In genomic region chr7:19713676-19714075, GRCh38 we compare ENCODE assay signal across 8 cellular contexts. TPM values are rescaled to one million over a fixed set of nuclear protein-coding genes. Genes with fewer than 3 reads are reported as not detected.
DNase-seq lines count a peak whose midpoint lies in the region; ATAC-seq and TF ChIP-seq lines count a peak whose summit lies in the region.

No MANE protein-coding gene starts in this region.

- H3K36me3 ChIP-seq in right atrium auricular region (no peaks in the 10 kb centered on the region), smooth muscle cell (ENCODE audit: low read depth) (no peaks in the 10 kb centered on the region)

- no peak overlapping the region for H3K4me2 ChIP-seq in smooth muscle cell

- H3K4me1 ChIP-seq in right atrium auricular region, result peaks cover 0 to 9% of the 10 kb centered on the region in 2 donors
- H3K4me1 ChIP-seq in smooth muscle cell (ENCODE audit: low read depth), result no peaks in the 10 kb centered on the region

- TF ChIP-seq CTCF in right atrium auricular region (IDR thresholded peaks at IDR 0.05) (peak; percentile 19 to 68), fibroblast of villous mesenchyme (IDR thresholded peaks at IDR 0.05; ENCODE audit: insufficient read depth, low read depth, low read length) (peak; percentile 57), smooth muscle cell (IDR thresholded peaks at IDR 0.05; ENCODE audit: borderline replicate concordance, insufficient read depth, poor library complexity, severe bottlenecking) (peak; percentile 62), omental fat pad (IDR thresholded peaks at IDR 0.05) (no peak)

- no peaks in the 10 kb centered on the region for H3F3A ChIP-seq in smooth muscle cell (ENCODE audit: low read depth)

- H3K27me3 ChIP-seq in right atrium auricular region (no peaks in the 10 kb centered on the region), smooth muscle cell (ENCODE audit: low read depth) (no peaks in the 10 kb centered on the region)

- H3K9me3 ChIP-seq in right atrium auricular region (no peaks in the 10 kb centered on the region), smooth muscle cell (replicated peaks; ENCODE audit: low read depth) (no peaks in the 10 kb centered on the region)

- no peak overlapping the region for H3K27ac ChIP-seq in right atrium auricular region
- H3K27ac ChIP-seq in smooth muscle cell (ENCODE audit: low read depth), result no peak overlapping the region

- H3K4me3 ChIP-seq in right atrium auricular region (no peak overlapping the region), fibroblast of villous mesenchyme (ENCODE audit: low read depth, low read length) (no peak overlapping the region), smooth muscle cell (no peak overlapping the region)

- no peak overlapping the region for H3K9ac ChIP-seq in smooth muscle cell (ENCODE audit: low read depth)

- H3K79me2 ChIP-seq in smooth muscle cell (ENCODE audit: low read depth), result peaks cover 1% of the 10 kb centered on the region

- intact Hi-C loops in cardiac septum (cut with DNase I), result loop anchor here (5.0 kb wide), 1 partner anchor 884 kb away; no protein-coding TSS in a partner anchor

- H4K20me1 ChIP-seq in smooth muscle cell (ENCODE audit: low read depth), result no peaks in the 10 kb centered on the region

- no peak for DNase-seq in right atrium auricular region (ENCODE audit: low spot score)
- no peak for DNase-seq in cardiac septum (ENCODE audit: low spot score)
- DNase-seq in NCI-H146 (lab: John Stamatoyannopoulos, UW), result peak; percentile 5
- peak; percentile 41 for DNase-seq in activated CD4-positive, alpha-beta T cell treated with anti-CD3 and anti-CD28 coated beads, Interleukin-2, amount 50 U/mL, for 1 hour
- peak; percentile 55 for DNase-seq in fibroblast of villous mesenchyme (ENCODE audit: low read depth)
- no peak for DNase-seq in smooth muscle cell (lab: John Stamatoyannopoulos, UW; ENCODE audit: unreplicated experiment)
- no peak for DNase-seq in omental fat pad (ENCODE audit: low spot score)
- DNase-seq in D341Med (ENCODE audit: low spot score), result no peak

- ATAC-seq in omental fat pad (ENCODE audit: low FRiP score), result no peak

- no peak overlapping the region for H2AFZ ChIP-seq in smooth muscle cell (ENCODE audit: low read depth)

- WGBS in smooth muscle cell (ENCODE audit: low lambda C conversion rate), result 70% methylated on average over 1 of the region's 1 CpG

RNA-seq across cellular contexts. Expression of gene POLR1F, which starts 4.8 kb away (rescaled TPM):
- total RNA-seq in right atrium auricular region (10 to 100 TPM in 1 of 2 donors, 1 to 10 TPM in 1; 8.5 to 18.9 TPM), cardiac septum (9.1 TPM), fibroblast of villous mesenchyme (21.3 and 52.2 TPM in 2 replicates), smooth muscle cell (18.0 and 19.1 TPM in 2 replicates), omental fat pad (10 to 100 TPM in 3 of 4 donors, 1 to 10 TPM in 1; 9.6 to 28.5 (median 11.9) TPM)
- 17.0 and 20.8 TPM in 2 replicates for polyA plus RNA-seq in smooth muscle cell

RNA-seq across cellular contexts. Expression of gene TMEM196, which starts 59.7 kb away (rescaled TPM):
- total RNA-seq in right atrium auricular region (not detected), cardiac septum (not detected), fibroblast of villous mesenchyme (not detected in 2 replicates), smooth muscle cell (not detected in 2 replicates), omental fat pad (under 1 TPM in 2 of 4 donors, not detected in 2; 0.12 to 0.82 TPM)
- polyA plus RNA-seq in smooth muscle cell, result 0.08 TPM in 1 of 2 replicates, not detected in the other

Comparison
In these comparisons a context has a peak if more than half of its experiments do, and no peak if none do; other contexts are left out.
1. DNase-seq: peak in NCI-H146 (single experiment), activated CD4-positive, alpha-beta T cell treated with anti-CD3 and anti-CD28 coated beads, Interleukin-2, amount 50 U/mL, for 1 hour (single experiment) and fibroblast of villous mesenchyme (single experiment); none in right atrium auricular region (single experiment), cardiac septum (single experiment), smooth muscle cell (single experiment), omental fat pad (single experiment) and D341Med (single experiment).
2. CTCF ChIP-seq: peak in right atrium auricular region (2 of 2), fibroblast of villous mesenchyme (single experiment) and smooth muscle cell (single experiment); none in omental fat pad (0 of 3).